Comparison of ENCODE assay signal across 11 cellular contexts in genomic region chr20:51894201-51894600, GRCh38.
DNase-seq lines count a peak whose midpoint lies in the region; ATAC-seq and TF ChIP-seq lines count a peak whose summit lies in the region.
"Had no signal": no experiment of that assay in that cellular context is flagged by ENCODE, and none has a peak within 500 bp of the region (broad histone marks: within the 10 kb centered on the region; RNA-seq: fewer than 3 reads in every experiment).

No MANE protein-coding gene starts in this region.

- no peaks in the 10 kb centered on the region for H3K4me1 ChIP-seq in mucosa of descending colon (ENCODE audit: low read depth)

- no peak overlapping the region for H3K4me3 ChIP-seq in mucosa of descending colon
- H3K4me3 ChIP-seq: A549 had no signal

- no peaks in the 10 kb centered on the region for H3K9me3 ChIP-seq in mucosa of descending colon
- H3K9me3 ChIP-seq: A549 had no signal

- intact Hi-C loops in mucosa of descending colon (cut with DNase I, micrococcal nuclease): no loop called here

- TF ChIP-seq CTCF in mucosa of descending colon (IDR thresholded peaks at IDR 0.05): no peak

- ATAC-seq in mucosa of descending colon (peak; percentile 99), HG03521 (IDR thresholded peaks at IDR 0.05; ENCODE audit: unreplicated experiment) (no peak)
- ATAC-seq: A549 had no signal

- H3K36me3 ChIP-seq in mucosa of descending colon (ENCODE audit: low read depth): no peaks in the 10 kb centered on the region

- DNase-seq in HT1080 (ENCODE audit: low read depth) (peak; percentile 31), SW480 (ENCODE audit: low spot score) (peak; percentile 95), mucosa of descending colon (peak in 1 of 3 donors; percentile 4), T1000 (lab: John Stamatoyannopoulos, UW) (no peak), CD1c-positive myeloid dendritic cell (ENCODE audit: extremely low spot score) (no peak)
- DNase-seq: DMS53, GF-D8, IMR-90, KG1 had no signal

Comparison
In these comparisons a context has a peak if more than half of its experiments do, and no peak if none do; other contexts are left out.
1. DNase-seq: peak in HT1080 (single experiment) and SW480 (single experiment); none in T1000 (single experiment) and CD1c-positive myeloid dendritic cell (single experiment).